In the genomic region with DNA sequence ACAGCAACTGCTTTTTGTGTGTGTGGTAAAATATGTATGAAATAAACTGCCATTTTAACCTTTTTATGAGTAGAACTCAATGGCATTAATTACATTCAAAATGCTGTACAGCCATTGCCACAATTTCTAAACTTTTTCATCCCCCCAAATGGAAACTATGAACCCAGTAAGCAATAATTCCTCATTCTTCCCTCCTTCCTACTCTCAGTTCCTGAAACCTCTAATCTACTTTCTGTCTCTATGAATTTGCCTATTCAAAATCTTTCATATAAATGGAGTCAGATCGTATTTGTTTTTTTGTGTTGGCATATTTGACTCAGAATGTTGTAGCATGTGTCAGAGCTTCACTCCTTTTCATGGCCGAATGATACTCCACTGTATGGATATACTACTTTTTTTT, we compare ENCODE assay signal across 1 cellular context.
TF ChIP-seq lines count a peak whose summit lies in the region.

No MANE protein-coding gene starts in this region.

TF ChIP-seq in GM12878, 131 proteins besides CTCF, POLR2A, EP300 and RAD21 (continued from another document):
- TF ChIP-seq, protein P1, sequence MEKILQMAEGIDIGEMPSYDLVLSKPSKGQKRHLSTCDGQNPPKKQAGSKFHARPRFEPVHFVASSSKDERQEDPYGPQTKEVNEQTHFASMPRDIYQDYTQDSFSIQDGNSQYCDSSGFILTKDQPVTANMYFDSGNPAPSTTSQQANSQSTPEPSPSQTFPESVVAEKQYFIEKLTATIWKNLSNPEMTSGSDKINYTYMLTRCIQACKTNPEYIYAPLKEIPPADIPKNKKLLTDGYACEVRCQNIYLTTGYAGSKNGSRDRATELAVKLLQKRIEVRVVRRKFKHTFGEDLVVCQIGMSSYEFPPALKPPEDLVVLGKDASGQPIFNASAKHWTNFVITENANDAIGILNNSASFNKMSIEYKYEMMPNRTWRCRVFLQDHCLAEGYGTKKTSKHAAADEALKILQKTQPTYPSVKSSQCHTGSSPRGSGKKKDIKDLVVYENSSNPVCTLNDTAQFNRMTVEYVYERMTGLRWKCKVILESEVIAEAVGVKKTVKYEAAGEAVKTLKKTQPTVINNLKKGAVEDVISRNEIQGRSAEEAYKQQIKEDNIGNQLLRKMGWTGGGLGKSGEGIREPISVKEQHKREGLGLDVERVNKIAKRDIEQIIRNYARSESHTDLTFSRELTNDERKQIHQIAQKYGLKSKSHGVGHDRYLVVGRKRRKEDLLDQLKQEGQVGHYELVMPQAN (conservative IDR thresholded peaks at IDR 0.05) = no peak
- TF ChIP-seq SPI1 (IDR thresholded peaks at IDR 0.05; ENCODE audit: borderline replicate concordance, insufficient read depth, low read depth, low read length) = peak; percentile 42; the same call in 1 of the 2 replicates
- TF ChIP-seq ZNF622 (IDR thresholded peaks at IDR 0.05) = no peak
- no peak for TF ChIP-seq RFX5 (IDR thresholded peaks at IDR 0.05; ENCODE audit: low read depth, low read length)
